ENCODE assay signal across 23 cellular contexts in genomic region chr3:126988451-126989021, GRCh38. TPM values are rescaled to one million over a fixed set of nuclear protein-coding genes. Genes with fewer than 3 reads are reported as not detected.
DNase-seq lines count a peak whose midpoint lies in the region; ATAC-seq, FAIRE-seq and TF ChIP-seq lines count a peak whose summit lies in the region.
"Had no signal": no experiment of that assay in that cellular context is flagged by ENCODE, and none has a peak within 500 bp of the region (broad histone marks: within the 10 kb centered on the region; RNA-seq: fewer than 3 reads in every experiment).

No MANE protein-coding gene starts in this region.

- peaks cover 58% of the 10 kb centered on the region for H4K20me1 ChIP-seq in K562 (replicated peaks; ENCODE audit: control insufficient read depth, insufficient read depth, low read length)
- H4K20me1 ChIP-seq in osteoblast (ENCODE audit: insufficient read depth, low read length): peaks cover 88% of the 10 kb centered on the region

- TF ChIP-seq RAD21 in K562 (CRISPR knock-in tag; conservative IDR thresholded peaks at IDR 0.05 in 1 of 2, IDR thresholded peaks at IDR 0.05 in 1 of 2): no peak

- peaks cover 56% of the 10 kb centered on the region; the same call in 2 of the 3 replicates for H3K36me3 ChIP-seq in K562 (ENCODE audit: control insufficient read depth, insufficient read depth, low read length)
- peaks cover 22% of the 10 kb centered on the region for H3K36me3 ChIP-seq in osteoblast (ENCODE audit: insufficient read depth, low read length)
- peaks cover 0 to 41% of the 10 kb centered on the region in 2 donors for H3K36me3 ChIP-seq in gastroesophageal sphincter

- 93% methylated on average over 26 of the region's 26 CpGs for WGBS in right cardiac atrium
- WGBS in K562 (ENCODE audit: insufficient coverage, low coverage, missing lambda C conversion rate): 98% methylated on average over 16 of the region's 26 CpGs
- WGBS in gastroesophageal sphincter (ENCODE audit: low coverage in 1 of 2), 2 donors: no CpG with 5 or more reads among the region's 26 CpGs

- CTCF ChIA-PET in RWPE1 (lab: Yijun Ruan, JAX): interaction anchor here (0.7 kb wide), 1 partner anchor 71 kb away, joined by 3 read pairs; no protein-coding TSS in a partner anchor
- CTCF ChIA-PET in K562 (lab: Yijun Ruan, JAX; ENCODE audit: low intra/inter-chr PET ratio): interaction anchor here (0.6 kb wide), 1 partner anchor 508 kb away, joined by 3 read pairs; no protein-coding TSS in a partner anchor
- CTCF ChIA-PET in MCF 10A (lab: Yijun Ruan, JAX): interaction anchor here (1.0 kb wide), 1 partner anchor 467 kb away, joined by 4 read pairs; no protein-coding TSS in a partner anchor

- H2AFZ ChIP-seq in K562 (ENCODE audit: low read depth, low read length): no peak overlapping the region
- no peak overlapping the region for H2AFZ ChIP-seq in osteoblast (ENCODE audit: low read length)

- intact Hi-C loops in right cardiac atrium (cut with DNase I): loop anchor here in 2 of 4 donors (10.0 kb wide), 3 partner anchors 304 to 466 kb away; no protein-coding TSS in a partner anchor
- intact Hi-C loops in Right ventricle myocardium superior (cut with DNase I): no loop called here
- intact Hi-C loops in K562 (cut with micrococcal nuclease): loop anchor here (10.0 kb wide), 1 partner anchor 304 kb away; no protein-coding TSS in a partner anchor
- intact Hi-C loops in MCF 10A (cut with micrococcal nuclease): no loop called here

- FAIRE-seq in K562 (lab: Jason Lieb, UNC) (no peak), GM12891 (lab: Jason Lieb, UNC) (no peak)
- FAIRE-seq: GM12878, GM18507, H54 had no signal

- H3K9me3 Mint-ChIP-seq in MCF 10A (ENCODE audit: unreplicated experiment): no peaks in the 10 kb centered on the region
- H3K9me3 Mint-ChIP-seq: CD4-positive, CD25-positive, alpha-beta regulatory T cell; CD8-positive, alpha-beta T cell had no signal

- peaks cover 3% of the 10 kb centered on the region for H3K4me1 ChIP-seq in right cardiac atrium (ENCODE audit: control insufficient read depth, insufficient read depth, low read length)
- peaks cover 15 to 64% of the 10 kb centered on the region in 2 experiments for H3K4me1 ChIP-seq in K562 (replicated peaks in 1 of 2; ENCODE audit: control insufficient read depth in 2 of 2, insufficient read depth in 2 of 2, low read length in 2 of 2)
- peaks cover 19% of the 10 kb centered on the region for H3K4me1 ChIP-seq in osteoblast (ENCODE audit: insufficient read depth, low read length)
- peaks cover 0 to 81% (median 43%) of the 10 kb centered on the region in 3 donors for H3K4me1 ChIP-seq in gastroesophageal sphincter
- H3K4me1 ChIP-seq: HAP-1 had no signal

- ATAC-seq in right cardiac atrium (no peak), Right ventricle myocardium superior (ENCODE audit: poor library complexity) (no peak), K562 (no peak), gastroesophageal sphincter (no peak)
- ATAC-seq: CD8-positive, alpha-beta T cell; GM12878 had no signal

- no peak overlapping the region for H3K27ac Mint-ChIP-seq in MCF 10A (ENCODE audit: low read depth, unreplicated experiment)
- H3K27ac Mint-ChIP-seq: B cell; CD4-positive, CD25-positive, alpha-beta regulatory T cell had no signal

- H3K4me1 Mint-ChIP-seq in MCF 10A (ENCODE audit: insufficient read depth, unreplicated experiment): peaks cover 22% of the 10 kb centered on the region
- H3K4me1 Mint-ChIP-seq: B cell had no signal

- H3K36me3 Mint-ChIP-seq in MCF 10A (ENCODE audit: insufficient read depth, unreplicated experiment): peaks cover 21% of the 10 kb centered on the region

- H3K9ac ChIP-seq in K562 (ENCODE audit: insufficient read depth in 1 of 2, low read depth in 2 of 2, low read length in 2 of 2): no peak overlapping the region
- H3K9ac ChIP-seq: BLaER1 had no signal

- peaks cover 20% of the 10 kb centered on the region for H3K9me1 ChIP-seq in K562 (ENCODE audit: control insufficient read depth, insufficient read depth, low read length)

- H3K9me3 ChIP-seq in right cardiac atrium (ENCODE audit: control insufficient read depth, low read length) (no peaks in the 10 kb centered on the region), K562 (replicated peaks; ENCODE audit: control insufficient read depth, insufficient read depth, low read depth, low read length) (no peaks in the 10 kb centered on the region), osteoblast (ENCODE audit: low read depth, low read length) (no peaks in the 10 kb centered on the region), gastroesophageal sphincter (no peaks in the 10 kb centered on the region)
- H3K9me3 ChIP-seq: BLaER1, Caco-2, HAP-1 had no signal

- TF ChIP-seq CTCF in RWPE1 (conservative IDR thresholded peaks at IDR 0.05; ENCODE audit: low read depth) (no peak), K562 (IDR thresholded peaks at IDR 0.05 in 2 of 3, conservative IDR thresholded peaks at IDR 0.05 in 1 of 3; ENCODE audit: insufficient read depth in 2 of 3, low read depth in 1 of 3, low read length in 3 of 3) (no peak), osteoblast (IDR thresholded peaks at IDR 0.05; ENCODE audit: extremely low read depth, low read depth, low read length) (no peak), MCF 10A (IDR thresholded peaks at IDR 0.05; ENCODE audit: unreplicated experiment) (no peak), gastroesophageal sphincter (IDR thresholded peaks at IDR 0.05) (no peak)

- H3K79me2 ChIP-seq in K562 (ENCODE audit: control insufficient read depth, insufficient read depth, low read length) (peaks cover 84% of the 10 kb centered on the region), osteoblast (ENCODE audit: insufficient read depth, low read length) (peaks cover 100% of the 10 kb centered on the region)

- H3K27ac ChIP-seq in right cardiac atrium (ENCODE audit: low read length): no peak overlapping the region
- H3K27ac ChIP-seq in RWPE1: peak overlapping the region; percentile 79
- no peak overlapping the region for H3K27ac ChIP-seq in K562 (ENCODE audit: extremely low read depth, low read depth, low read length)
- no peak overlapping the region for H3K27ac ChIP-seq in osteoblast (ENCODE audit: low read depth, low read length)
- H3K27ac ChIP-seq in gastroesophageal sphincter: no peak overlapping the region
- H3K27ac ChIP-seq: BLaER1, C4-2B had no signal

- H3K27me3 Mint-ChIP-seq in MCF 10A (ENCODE audit: insufficient read depth, unreplicated experiment): no peaks in the 10 kb centered on the region
- H3K27me3 Mint-ChIP-seq: B cell had no signal

- no peak for TF ChIP-seq POLR2A in K562 (conservative IDR thresholded peaks at IDR 0.05)
- no peak for TF ChIP-seq POLR2A in GM12891 (IDR thresholded peaks at IDR 0.05; ENCODE audit: low read depth, low read length)
- TF ChIP-seq POLR2A in gastroesophageal sphincter (IDR thresholded peaks at IDR 0.05): no peak

- in situ Hi-C loops in K562 (cut with MboI): no loop called here

- BruUV-seq in K562 (replicated peaks; lab: Mats Ljungman, UMichigan) (no TSS peak), MCF 10A (replicated peaks; lab: Mats Ljungman, UMichigan) (no TSS peak)

- H3K4me3 Mint-ChIP-seq in MCF 10A (ENCODE audit: unreplicated experiment): no peak overlapping the region
- H3K4me3 Mint-ChIP-seq: B cell; CD4-positive, CD25-positive, alpha-beta regulatory T cell; CD8-positive, alpha-beta T cell had no signal

- H3K27me3 ChIP-seq in right cardiac atrium (ENCODE audit: control insufficient read depth, insufficient read depth) (no peaks in the 10 kb centered on the region), K562 (ENCODE audit: control insufficient read depth in 2 of 2, insufficient read depth in 2 of 2, low read length in 2 of 2) (no peaks in the 10 kb centered on the region), osteoblast (ENCODE audit: insufficient read depth, low read length) (no peaks in the 10 kb centered on the region), gastroesophageal sphincter (no peaks in the 10 kb centered on the region)

- H3K4me2 ChIP-seq in K562 (ENCODE audit: insufficient read depth, low read length): no peak overlapping the region
- no peak overlapping the region for H3K4me2 ChIP-seq in osteoblast (ENCODE audit: insufficient read depth, low read length)
- H3K4me2 ChIP-seq: BLaER1 had no signal

- TF ChIP-seq EP300 in K562 (IDR thresholded peaks at IDR 0.05; ENCODE audit: low read length) (no peak), gastroesophageal sphincter (IDR thresholded peaks at IDR 0.05) (no peak)

- DNase-seq in right cardiac atrium: peak in 2 of 3 donors; percentile 46 to 47
- no peak for DNase-seq in Right ventricle myocardium superior
- DNase-seq in RWPE1 (ENCODE audit: low spot score): no peak
- no peak for DNase-seq in K562 (ENCODE audit: extremely low read depth in 1 of 4, low spot score in 3 of 4)
- peak; percentile 80 for DNase-seq in osteoblast (ENCODE audit: insufficient read length, low spot score, missing footprints)
- DNase-seq in MCF 10A (ENCODE audit: unreplicated experiment): no peak
- DNase-seq in GM12891 (ENCODE audit: insufficient read length, low spot score): no peak
- DNase-seq: Caco-2; CD4-positive, CD25-positive, alpha-beta regulatory T cell; DMS 273 treated with DMSO at 0.1 percent for 48 hours; DMS79; EL; GDM1; GOT3 had no signal

- POLR2A ChIA-PET in RWPE1 (lab: Yijun Ruan, JAX; ENCODE audit: low non-redundant PET): no interaction called here
- POLR2A ChIA-PET in K562 (lab: Yijun Ruan, JAX): interaction anchor here (0.7 kb wide), 1 partner anchor 329 kb away, joined by 4 read pairs; no protein-coding TSS in a partner anchor
- POLR2A ChIA-PET in MCF 10A (lab: Yijun Ruan, JAX): interaction anchor here (0.6 kb wide), 1 partner anchor 176 kb away, joined by 3 read pairs; no protein-coding TSS in a partner anchor

- H3K4me3 ChIP-seq in right cardiac atrium (ENCODE audit: low read length) (no peak overlapping the region), K562 (no peak overlapping the region), osteoblast (ENCODE audit: insufficient read depth, low read length) (no peak overlapping the region), gastroesophageal sphincter (no peak overlapping the region)
- H3K4me3 ChIP-seq: BLaER1, GM12878, HAP-1 had no signal

RNA-seq across cellular contexts. Expression of gene PLXNA1, which starts 5.6 kb away (rescaled TPM):
- total RNA-seq in right cardiac atrium (10 to 100 TPM; 12.8 to 17.8 (median 15.2) TPM), Right ventricle myocardium superior (23.2 TPM), K562 (2014; rRNA removed) (25.7 and 29.7 TPM in 2 replicates), K562 (2014; rRNA removed; fragmentation: Illumina TruSeq; extraction: Trizol) (11.4 and 14.0 TPM in 2 replicates), K562 (2015; rRNA removed; fragmentation: Illumina TruSeq; extraction: Trizol) (14.4 and 15.6 TPM in 2 replicates), K562 (2021) (49.3 and 59.9 TPM in 2 replicates), osteoblast (91.3 and 107 TPM in 2 replicates), MCF 10A (2022) (42.1 and 48.4 TPM in 2 replicates), gastroesophageal sphincter (10 to 100 TPM; 20.1 to 86.7 (median 31.9) TPM)
- polyA plus RNA-seq in right cardiac atrium (9.9 TPM), K562 (2011; rRNA removed) (39.2 and 54.7 TPM in 2 replicates), K562 (2014; fragmentation: Illumina TruSeq; extraction: Trizol) (16.8 and 30.4 TPM in 2 replicates), K562 (2014; fragmentation: Nextera tagmentation; extraction: Ambion mirVana) (under 1 TPM; 0.23 to 0.35 TPM), K562 (2014; rRNA removed) (32.3 and 37.7 TPM in 2 replicates)
- 126 and 340 TPM in 2 replicates for total RNA-seq in K562 (2011; cell fraction: chromatin; rRNA removed; ENCODE audit: low replicate concordance)
- 201 and 257 TPM in 2 replicates for total RNA-seq in K562 (2011; cell fraction: nucleolus; rRNA removed)
- total RNA-seq in K562 (2011; cell fraction: nucleoplasm; rRNA removed): 135 and 137 TPM in 2 replicates
- 30.3 and 79.8 TPM in 2 replicates for polyA plus RNA-seq in K562 (2011; cell fraction: cytosol; rRNA removed)
- polyA plus RNA-seq in K562 (2011; cell fraction: nucleus; rRNA removed): 230 and 364 TPM in 2 replicates
- 30.0 and 54.1 TPM in 2 replicates for polyA plus RNA-seq in K562 (2012)
- polyA minus RNA-seq in K562 (2011; rRNA and poly(A)+ RNA removed): 37.0 and 87.9 TPM in 2 replicates
- polyA minus RNA-seq in K562 (2011; cell fraction: cytosol; rRNA and poly(A)+ RNA removed): 46.9 and 52.1 TPM in 2 replicates
- 79.0 and 94.2 TPM in 2 replicates for polyA minus RNA-seq in K562 (2011; cell fraction: nucleus; rRNA and poly(A)+ RNA removed)
- polyA plus RNA-seq in GM12891 (2012; ENCODE audit: low read depth, missing spikeins): 3.7 TPM

Comparison
In these comparisons a context has a peak if more than half of its experiments do, and no peak if none do; other contexts are left out.
1. DNase-seq: peak in right cardiac atrium (2 of 3) and osteoblast (single experiment); none in Right ventricle myocardium superior (single experiment), RWPE1 (single experiment), K562 (0 of 4), MCF 10A (single experiment) and GM12891 (single experiment).